In genomic region chr2:36277876-36278523, GRCh38 we compare ENCODE assay signal across 23 cellular contexts.
DNase-seq lines count a peak whose midpoint lies in the region; ATAC-seq and TF ChIP-seq lines count a peak whose summit lies in the region.
"Had no signal": no experiment of that assay in that cellular context is flagged by ENCODE, and none has a peak within 500 bp of the region (broad histone marks: within the 10 kb centered on the region; RNA-seq: fewer than 3 reads in every experiment).

No MANE protein-coding gene starts in this region.

- TF ChIP-seq POLR2A in breast epithelium (IDR thresholded peaks at IDR 0.05) (no peak), tibial nerve (IDR thresholded peaks at IDR 0.05) (no peak)

- H3K9me3 ChIP-seq in mammary epithelial cell (replicated peaks; ENCODE audit: insufficient read depth, low read length): no peaks in the 10 kb centered on the region
- H3K9me3 ChIP-seq in breast epithelium: peaks cover 0 to 21% of the 10 kb centered on the region in 2 donors
- peaks cover 0 to 13% (median 0%) of the 10 kb centered on the region in 4 donors for H3K9me3 ChIP-seq in tibial nerve
- H3K9me3 ChIP-seq: tibial artery had no signal

- in situ Hi-C loops in mammary epithelial cell (cut with MboI; ENCODE audit: low sequenced_read_pairs in 2 of 2): no loop called here

- ATAC-seq in esophagus mucosa (peak; percentile 50), GM21381 (IDR thresholded peaks at IDR 0.05; ENCODE audit: unreplicated experiment) (no peak)
- ATAC-seq: natural killer cell; sciatic nerve; stimulated activated memory B cell treated with anti-CD40 and anti-IgM and Interleukin-4, amounts not matched to agents 10 μg/mL and 1 μg/mL and 100 μg/mL, for 72 hours; WTC11 had no signal

- no peak for TF ChIP-seq EP300 in tibial nerve (IDR thresholded peaks at IDR 0.05)

- no peak overlapping the region for H2AFZ ChIP-seq in mammary epithelial cell (ENCODE audit: low read depth, low read length)
- H2AFZ ChIP-seq: parathyroid adenoma had no signal

- peaks cover 5% of the 10 kb centered on the region for H3K4me1 ChIP-seq in mammary epithelial cell (ENCODE audit: insufficient read depth, low read length)
- no peaks in the 10 kb centered on the region for H3K4me1 ChIP-seq in breast epithelium
- no peaks in the 10 kb centered on the region for H3K4me1 ChIP-seq in tibial nerve
- H3K4me1 ChIP-seq: parathyroid adenoma, tibial artery had no signal

- peaks cover 14% of the 10 kb centered on the region for H3K36me3 Mint-ChIP-seq in stimulated activated naive CD8-positive, alpha-beta T cell treated with anti-CD3 and anti-CD28 coated beads, Interleukin-15, Interleukin-2, amounts not matched to agents 100 ng/mL and 50 ng/mL, for 24 hours (ENCODE audit: low read depth)
- H3K36me3 Mint-ChIP-seq: natural killer cell; stimulated activated memory B cell treated with anti-CD40 and anti-IgM and Interleukin-4, amounts not matched to agents 10 μg/mL and 1 μg/mL and 100 μg/mL, for 72 hours had no signal

- no peaks in the 10 kb centered on the region for H3K27me3 Mint-ChIP-seq in stimulated activated naive CD8-positive, alpha-beta T cell treated with anti-CD3 and anti-CD28 coated beads, Interleukin-15, Interleukin-2, amounts not matched to agents 100 ng/mL and 50 ng/mL, for 24 hours
- H3K27me3 Mint-ChIP-seq: CD4-positive, alpha-beta T cell; stimulated activated memory B cell treated with anti-CD40 and anti-IgM and Interleukin-4, amounts not matched to agents 10 μg/mL and 1 μg/mL and 100 μg/mL, for 72 hours had no signal

- H3K4me1 Mint-ChIP-seq in stimulated activated naive CD8-positive, alpha-beta T cell treated with anti-CD3 and anti-CD28 coated beads, Interleukin-15, Interleukin-2, amounts not matched to agents 100 ng/mL and 50 ng/mL, for 24 hours (ENCODE audit: low read depth): no peaks in the 10 kb centered on the region
- H3K4me1 Mint-ChIP-seq: natural killer cell; stimulated activated memory B cell treated with anti-CD40 and anti-IgM and Interleukin-4, amounts not matched to agents 10 μg/mL and 1 μg/mL and 100 μg/mL, for 72 hours had no signal

- WGBS in mammary epithelial cell (ENCODE audit: low coverage, missing lambda C conversion rate): 84% methylated on average over 2 of the region's 2 CpGs
- WGBS in tibial nerve, 2 donors: 53 to 57% methylated on average over 2 of the region's 2 CpGs

- CTCF ChIA-PET in mammary epithelial cell (lab: Charles Lee; ENCODE audit: low non-redundant PET): no interaction called here

- DNase-seq in mammary epithelial cell (peak; percentile 77), breast epithelium (ENCODE audit: low spot score in 2 of 2) (no peak), NCI-H69 (lab: John Stamatoyannopoulos, UW) (peak; percentile 56), tibial nerve (ENCODE audit: low spot score in 2 of 2) (no peak), NCI-H2081 treated with DMSO at 0.1 percent for 48 hours (lab: John Stamatoyannopoulos, UW) (no peak)
- DNase-seq: CD4-positive, alpha-beta T cell; DMS153; GDM1; KG1; MV-4-11; natural killer cell; NCI-H2029 treated with DMSO at 0.1 percent for 48 hours; NCI-H446 treated with DMSO at 0.1 percent for 48 hours; T-helper 9 cell; tibial artery had no signal

- H3K79me2 ChIP-seq in mammary epithelial cell (ENCODE audit: insufficient read depth, low read length): no peaks in the 10 kb centered on the region
- H3K79me2 ChIP-seq: parathyroid adenoma had no signal

- dilution Hi-C loops in mammary epithelial cell (cut with HindIII; ENCODE audit: low sequenced_read_pairs): no loop called here

- no peaks in the 10 kb centered on the region for H4K20me1 ChIP-seq in mammary epithelial cell (ENCODE audit: insufficient read depth, low read length)

- H3K27ac ChIP-seq in mammary epithelial cell (ENCODE audit: insufficient read depth, low read depth, low read length): no peak overlapping the region
- H3K27ac ChIP-seq in breast epithelium: no peak overlapping the region
- no peak overlapping the region for H3K27ac ChIP-seq in tibial nerve
- H3K27ac ChIP-seq: parathyroid adenoma, tibial artery had no signal

- BruUV-seq in mammary epithelial cell (replicated peaks; lab: Mats Ljungman, UMichigan): no TSS peak

- H3K4me2 ChIP-seq in mammary epithelial cell (ENCODE audit: insufficient read depth, low read depth, low read length): peak overlapping the region; percentile 51

- peaks cover 17% of the 10 kb centered on the region for H3K9me3 Mint-ChIP-seq in stimulated activated naive CD8-positive, alpha-beta T cell treated with anti-CD3 and anti-CD28 coated beads, Interleukin-15, Interleukin-2, amounts not matched to agents 100 ng/mL and 50 ng/mL, for 24 hours

- H3K27me3 ChIP-seq in mammary epithelial cell (ENCODE audit: insufficient read depth, low read length) (no peaks in the 10 kb centered on the region), breast epithelium (no peaks in the 10 kb centered on the region), tibial nerve (no peaks in the 10 kb centered on the region)
- H3K27me3 ChIP-seq: tibial artery had no signal

- no peak overlapping the region for H3K4me3 Mint-ChIP-seq in stimulated activated naive CD8-positive, alpha-beta T cell treated with anti-CD3 and anti-CD28 coated beads, Interleukin-15, Interleukin-2, amounts not matched to agents 100 ng/mL and 50 ng/mL, for 24 hours
- H3K4me3 Mint-ChIP-seq: CD4-positive, alpha-beta T cell; natural killer cell; stimulated activated memory B cell treated with anti-CD40 and anti-IgM and Interleukin-4, amounts not matched to agents 10 μg/mL and 1 μg/mL and 100 μg/mL, for 72 hours; WTC11 had no signal

- no peaks in the 10 kb centered on the region for H3K36me3 ChIP-seq in mammary epithelial cell (ENCODE audit: insufficient read depth, low read length)
- H3K36me3 ChIP-seq in breast epithelium: no peaks in the 10 kb centered on the region
- H3K36me3 ChIP-seq in tibial nerve: no peaks in the 10 kb centered on the region
- H3K36me3 ChIP-seq: tibial artery had no signal

- intact Hi-C loops in mammary epithelial cell (cut with micrococcal nuclease) (no loop called here), breast epithelium (cut with DNase I; ENCODE audit: low total_unique reads) (no loop called here)

- H3K27ac Mint-ChIP-seq in stimulated activated naive CD8-positive, alpha-beta T cell treated with anti-CD3 and anti-CD28 coated beads, Interleukin-15, Interleukin-2, amounts not matched to agents 100 ng/mL and 50 ng/mL, for 24 hours: peak overlapping the region; percentile 77
- H3K27ac Mint-ChIP-seq: activated T-helper 2 cell treated with anti-CD3 and anti-CD28 coated beads, Interferon-gamma antibody, Interleukin-2, Interleukin-4, amounts not matched to agents 10 μg/mL and 5 μg/mL and 100 μg/mL, durations not matched to agents 14 hours and 24 hours and 36 hours; CD4-positive, alpha-beta T cell; natural killer cell; stimulated activated memory B cell treated with anti-CD40 and anti-IgM and Interleukin-4, amounts not matched to agents 10 μg/mL and 1 μg/mL and 100 μg/mL, for 72 hours; WTC11 had no signal

- no peak overlapping the region for H3K9ac ChIP-seq in mammary epithelial cell (ENCODE audit: insufficient read depth, low read length)
- H3K9ac ChIP-seq: parathyroid adenoma had no signal

- TF ChIP-seq CTCF in mammary epithelial cell (conservative IDR thresholded peaks at IDR 0.05 in 1 of 2, IDR thresholded peaks at IDR 0.05 in 1 of 2; ENCODE audit: extremely low read depth in 1 of 2, insufficient read depth in 1 of 2, low read depth in 1 of 2, low read length in 2 of 2) (no peak), breast epithelium (IDR thresholded peaks at IDR 0.05) (no peak), tibial nerve (IDR thresholded peaks at IDR 0.05) (no peak)

- no peak overlapping the region for H3K4me3 ChIP-seq in mammary epithelial cell (replicated peaks in 1 of 3; ENCODE audit: insufficient read depth in 1 of 3, low read depth in 2 of 3, low read length in 3 of 3)
- no peak overlapping the region for H3K4me3 ChIP-seq in breast epithelium
- H3K4me3 ChIP-seq in tibial nerve: no peak overlapping the region
- H3K4me3 ChIP-seq: tibial artery had no signal

Comparison
In these comparisons a context has a peak if more than half of its experiments do, and no peak if none do; other contexts are left out.
1. DNase-seq: peak in mammary epithelial cell (single experiment) and NCI-H69 (single experiment); none in breast epithelium (0 of 2), tibial nerve (0 of 2) and NCI-H2081 treated with DMSO at 0.1 percent for 48 hours (single experiment).